ENCODE assay signal across 9 cellular contexts in genomic region chr18:62957885-62958472, GRCh38.
A peak's percentile ranks its signal among the peaks of the same experiment; 100 is the strongest.
DNase-seq lines count a peak whose midpoint lies in the region; ATAC-seq, FAIRE-seq and TF ChIP-seq lines count a peak whose summit lies in the region.
"Had no signal": no experiment of that assay in that cellular context is flagged by ENCODE, and none has a peak within 500 bp of the region (broad histone marks: within the 10 kb centered on the region; RNA-seq: fewer than 3 reads in every experiment).

No MANE protein-coding gene starts in this region.

- no peaks in the 10 kb centered on the region for H3F3A ChIP-seq in OCI-LY1 (ENCODE audit: insufficient read depth, low read length)

- H3K9ac ChIP-seq in OCI-LY1 (ENCODE audit: low read length) (no peak overlapping the region), astrocyte (ENCODE audit: low read length) (no peak overlapping the region)

- H3K4me3 ChIP-seq in OCI-LY1 (ENCODE audit: low read depth, low read length, poor library complexity, severe bottlenecking) = no peak overlapping the region
- H3K4me3 ChIP-seq in astrocyte (ENCODE audit: insufficient read depth, low read depth, low read length) = no peak overlapping the region
- H3K4me3 ChIP-seq: SK-N-MC had no signal

- H3K4me1 Mint-ChIP-seq in astrocyte (ENCODE audit: low read depth, unreplicated experiment) = peaks cover 4% of the 10 kb centered on the region
- peaks cover 11% of the 10 kb centered on the region for H3K4me1 Mint-ChIP-seq in stimulated activated naive CD8-positive, alpha-beta T cell treated with anti-CD3 and anti-CD28 coated beads, Interleukin-15, amount 100 ng/mL, for 72 hours

- H3K4me2 ChIP-seq in OCI-LY1 (ENCODE audit: low read length) = no peak overlapping the region
- H3K4me2 ChIP-seq in astrocyte (ENCODE audit: low read length) = no peak overlapping the region

- no peak overlapping the region for H2AFZ ChIP-seq in OCI-LY1 (ENCODE audit: low read length)
- H2AFZ ChIP-seq in astrocyte (ENCODE audit: low read depth, low read length) = no peak overlapping the region

- no peaks in the 10 kb centered on the region for H3K9me3 Mint-ChIP-seq in astrocyte (ENCODE audit: unreplicated experiment)
- H3K9me3 Mint-ChIP-seq in stimulated activated naive CD8-positive, alpha-beta T cell treated with anti-CD3 and anti-CD28 coated beads, Interleukin-15, amount 100 ng/mL, for 72 hours = no peaks in the 10 kb centered on the region

- no peaks in the 10 kb centered on the region for H3K36me3 ChIP-seq in OCI-LY1 (ENCODE audit: insufficient read depth, low read length)
- no peaks in the 10 kb centered on the region for H3K36me3 ChIP-seq in astrocyte (ENCODE audit: insufficient read depth, low read length)

- H3K4me3 Mint-ChIP-seq in astrocyte (ENCODE audit: unreplicated experiment) = no peak overlapping the region
- no peak overlapping the region for H3K4me3 Mint-ChIP-seq in stimulated activated naive CD8-positive, alpha-beta T cell treated with anti-CD3 and anti-CD28 coated beads, Interleukin-15, amount 100 ng/mL, for 72 hours

- no peak overlapping the region for H3K27ac ChIP-seq in OCI-LY1 (ENCODE audit: low read depth, low read length, poor library complexity, severe bottlenecking)
- H3K27ac ChIP-seq in astrocyte (ENCODE audit: low read depth, low read length) = no peak overlapping the region
- H3K27ac ChIP-seq: SK-N-MC had no signal

- TF ChIP-seq CTCF in OCI-LY1 (IDR thresholded peaks at IDR 0.05; ENCODE audit: low read length) = peak; percentile 53
- TF ChIP-seq CTCF in astrocyte (IDR thresholded peaks at IDR 0.05; ENCODE audit: insufficient read depth, low read depth, low read length) = peak; percentile 17

- no peaks in the 10 kb centered on the region for H3K27me3 ChIP-seq in OCI-LY1 (ENCODE audit: insufficient read depth, low read length)
- no peaks in the 10 kb centered on the region for H3K27me3 ChIP-seq in astrocyte (ENCODE audit: insufficient read depth, low read length)

- intact Hi-C loops in posterior vena cava (cut with DNase I) = no loop called here

- H4K20me1 ChIP-seq in OCI-LY1 (ENCODE audit: insufficient read depth, low read length) (no peaks in the 10 kb centered on the region), astrocyte (ENCODE audit: insufficient read depth, low read length) (no peaks in the 10 kb centered on the region)

- no peaks in the 10 kb centered on the region for H3K27me3 Mint-ChIP-seq in astrocyte (ENCODE audit: low read depth, unreplicated experiment)
- no peaks in the 10 kb centered on the region for H3K27me3 Mint-ChIP-seq in stimulated activated naive CD8-positive, alpha-beta T cell treated with anti-CD3 and anti-CD28 coated beads, Interleukin-15, amount 100 ng/mL, for 72 hours

- no peak for FAIRE-seq in astrocyte (lab: Jason Lieb, UNC)

- DNase-seq in EH (ENCODE audit: low read depth) (peak; percentile 55), HCEC 1CT (peak; percentile 25), astrocyte (ENCODE audit: low read depth) (no peak), left kidney (ENCODE audit: low read depth, low spot score) (peak; percentile 49), NCI-H774 (lab: John Stamatoyannopoulos, UW) (no peak), posterior vena cava (ENCODE audit: low spot score) (no peak)
- DNase-seq in stimulated activated naive CD8-positive, alpha-beta T cell treated with anti-CD3 and anti-CD28 coated beads, Interleukin-15, amount 100 ng/mL, for 72 hours = peak; percentile 48 to 65

- H3K27ac Mint-ChIP-seq in astrocyte (ENCODE audit: unreplicated experiment) = no peak overlapping the region
- no peak overlapping the region for H3K27ac Mint-ChIP-seq in stimulated activated naive CD8-positive, alpha-beta T cell treated with anti-CD3 and anti-CD28 coated beads, Interleukin-15, amount 100 ng/mL, for 72 hours

- ATAC-seq in stimulated activated naive CD8-positive, alpha-beta T cell treated with anti-CD3 and anti-CD28 coated beads, Interleukin-15, amount 100 ng/mL, for 72 hours = peak; percentile 74

- no peaks in the 10 kb centered on the region for H3K9me3 ChIP-seq in OCI-LY1 (ENCODE audit: low read length)
- no peaks in the 10 kb centered on the region for H3K9me3 ChIP-seq in astrocyte (ENCODE audit: insufficient read depth, low read depth, low read length)

- H3K4me1 ChIP-seq in OCI-LY1 (ENCODE audit: insufficient read depth, low read length, severe bottlenecking) (peaks cover 6% of the 10 kb centered on the region), astrocyte (ENCODE audit: insufficient read depth, low read length) (no peaks in the 10 kb centered on the region)

- peaks cover 3% of the 10 kb centered on the region for H3K36me3 Mint-ChIP-seq in astrocyte (ENCODE audit: low read depth, unreplicated experiment)

- H3K79me2 ChIP-seq in OCI-LY1 (ENCODE audit: insufficient read depth, low read length) (no peaks in the 10 kb centered on the region), astrocyte (ENCODE audit: insufficient read depth, low read length) (no peaks in the 10 kb centered on the region)

- H3K9me2 ChIP-seq in OCI-LY1 (ENCODE audit: low read depth, low read length) = no peaks in the 10 kb centered on the region

Comparison
In these comparisons a context has a peak if more than half of its experiments do, and no peak if none do; other contexts are left out.
1. DNase-seq: peak in EH (single experiment), HCEC 1CT (single experiment), left kidney (single experiment) and stimulated activated naive CD8-positive, alpha-beta T cell treated with anti-CD3 and anti-CD28 coated beads, Interleukin-15, amount 100 ng/mL, for 72 hours (2 of 2); none in astrocyte (single experiment), NCI-H774 (single experiment) and posterior vena cava (single experiment).